ENCODE assay signal across 1 cellular context in genomic region chr10:43689007-43689491, GRCh38.
TF ChIP-seq lines count a peak whose summit lies in the region.

No MANE protein-coding gene starts in this region.

TF ChIP-seq in WTC11, 78 proteins besides CTCF, POLR2A, EP300 and RAD21 (continued from another document):
- no peak for TF ChIP-seq AFF4 (CRISPR knock-in tag; IDR thresholded peaks at IDR 0.05; ENCODE audit: borderline replicate concordance)
- no peak for TF ChIP-seq ZNF138 (CRISPR knock-in tag; conservative IDR thresholded peaks at IDR 0.05)
- TF ChIP-seq MLX (CRISPR knock-in tag; IDR thresholded peaks at IDR 0.05) = no peak
- TF ChIP-seq, protein P1, sequence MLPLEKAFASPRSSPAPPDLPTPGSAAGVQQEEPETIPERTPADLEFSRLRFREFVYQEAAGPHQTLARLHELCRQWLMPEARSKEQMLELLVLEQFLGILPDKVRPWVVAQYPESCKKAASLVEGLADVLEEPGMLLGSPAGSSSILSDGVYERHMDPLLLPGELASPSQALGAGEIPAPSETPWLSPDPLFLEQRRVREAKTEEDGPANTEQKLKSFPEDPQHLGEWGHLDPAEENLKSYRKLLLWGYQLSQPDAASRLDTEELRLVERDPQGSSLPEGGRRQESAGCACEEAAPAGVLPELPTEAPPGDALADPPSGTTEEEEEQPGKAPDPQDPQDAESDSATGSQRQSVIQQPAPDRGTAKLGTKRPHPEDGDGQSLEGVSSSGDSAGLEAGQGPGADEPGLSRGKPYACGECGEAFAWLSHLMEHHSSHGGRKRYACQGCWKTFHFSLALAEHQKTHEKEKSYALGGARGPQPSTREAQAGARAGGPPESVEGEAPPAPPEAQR (CRISPR knock-in tag; IDR thresholded peaks at IDR 0.05) = no peak
